ENCODE assay signal across 36 cellular contexts in genomic region chr2:78757652-78758051, GRCh38.
"Had no signal": no experiment of that assay in that cellular context is flagged by ENCODE, and none has a peak within 500 bp of the region (broad histone marks: within the 10 kb centered on the region; RNA-seq: fewer than 3 reads in every experiment).

No MANE protein-coding gene starts in this region.

- H3K27ac ChIP-seq: Peyer's patch, WERI-Rb-1 had no signal

- ATAC-seq: activated CD8-positive, alpha-beta memory T cell treated with anti-CD3 and anti-CD28 coated beads, Interleukin-2, amount 10 ng/mL, durations not matched to agents 7 days and 5 days; activated naive CD8-positive, alpha-beta T cell treated with anti-CD3 and anti-CD28 coated beads, Interleukin-2, amount 50 U/mL, for 24 hours; PC-3 had no signal

- H3K4me3 ChIP-seq: MG63, Peyer's patch had no signal

- DNase-seq: activated CD4-positive, alpha-beta memory T cell treated with anti-CD3 and anti-CD28 coated beads, Interleukin-2, amount 10 ng/mL, durations not matched to agents 7 days and 5 days; activated CD4-positive, alpha-beta T cell treated with anti-CD3 and anti-CD28 coated beads for 1 hour; activated CD4-positive, alpha-beta T cell treated with anti-CD3 and anti-CD28 coated beads for 48 hours; activated CD4-positive, CD25-positive, alpha-beta regulatory T cell; activated CD8-positive, alpha-beta memory T cell treated with anti-CD3 and anti-CD28 coated beads for 24 hours; activated CD8-positive, alpha-beta memory T cell treated with anti-CD3 and anti-CD28 coated beads, Interleukin-2, amount 10 ng/mL, durations not matched to agents 7 days and 5 days; activated CD8-positive, alpha-beta memory T cell treated with anti-CD3 and anti-CD28 coated beads, Interleukin-2, amount 50 U/mL, for 48 hours; activated effector memory CD4-positive, alpha-beta T cell treated with Interleukin-2 at 50 U/mL for 16 hours; activated naive CD4-positive, alpha-beta T cell treated with anti-CD3 and anti-CD28 coated beads, Interleukin-2, amount 10 ng/mL, durations not matched to agents 7 days and 5 days; activated naive CD8-positive, alpha-beta T cell treated with anti-CD3 and anti-CD28 coated beads, Interleukin-2, amount 50 U/mL, for 24 hours; activated T-cell treated with anti-CD3 and anti-CD28 coated beads, Interleukin-2, amount 50 U/mL, for 48 hours; anterior cingulate cortex; central memory CD4-positive, alpha-beta T cell; Kasumi-1; KG1; MG63; MV-4-11; NCI-H1092; NCI-H1436 treated with DMSO at 0.1 percent for 48 hours; NCI-H1694 treated with DMSO at 0.1 percent for 48 hours; NCI-H2029; NCI-H2171 treated with DMSO at 0.1 percent for 48 hours; NCI-H2227 treated with DMSO at 0.1 percent for 48 hours; NCI-H446; NCI-H510A treated with DMSO at 0.1 percent for 48 hours; NCI-H526 treated with DMSO at 0.1 percent for 48 hours; NCI-H774; PC-3; Peyer's patch; RPMI8226; SIG-M5; SW 1271; T-helper 1 cell; T-helper 2 cell; T-helper 9 cell; WERI-Rb-1 had no signal

- H3K27me3 ChIP-seq: MG63, Peyer's patch had no signal

- H3K36me3 ChIP-seq: MG63, Peyer's patch, WERI-Rb-1 had no signal

- H3K9me3 ChIP-seq: MG63, Peyer's patch had no signal

- H3K4me1 ChIP-seq: Peyer's patch had no signal
